In the genomic region with DNA sequence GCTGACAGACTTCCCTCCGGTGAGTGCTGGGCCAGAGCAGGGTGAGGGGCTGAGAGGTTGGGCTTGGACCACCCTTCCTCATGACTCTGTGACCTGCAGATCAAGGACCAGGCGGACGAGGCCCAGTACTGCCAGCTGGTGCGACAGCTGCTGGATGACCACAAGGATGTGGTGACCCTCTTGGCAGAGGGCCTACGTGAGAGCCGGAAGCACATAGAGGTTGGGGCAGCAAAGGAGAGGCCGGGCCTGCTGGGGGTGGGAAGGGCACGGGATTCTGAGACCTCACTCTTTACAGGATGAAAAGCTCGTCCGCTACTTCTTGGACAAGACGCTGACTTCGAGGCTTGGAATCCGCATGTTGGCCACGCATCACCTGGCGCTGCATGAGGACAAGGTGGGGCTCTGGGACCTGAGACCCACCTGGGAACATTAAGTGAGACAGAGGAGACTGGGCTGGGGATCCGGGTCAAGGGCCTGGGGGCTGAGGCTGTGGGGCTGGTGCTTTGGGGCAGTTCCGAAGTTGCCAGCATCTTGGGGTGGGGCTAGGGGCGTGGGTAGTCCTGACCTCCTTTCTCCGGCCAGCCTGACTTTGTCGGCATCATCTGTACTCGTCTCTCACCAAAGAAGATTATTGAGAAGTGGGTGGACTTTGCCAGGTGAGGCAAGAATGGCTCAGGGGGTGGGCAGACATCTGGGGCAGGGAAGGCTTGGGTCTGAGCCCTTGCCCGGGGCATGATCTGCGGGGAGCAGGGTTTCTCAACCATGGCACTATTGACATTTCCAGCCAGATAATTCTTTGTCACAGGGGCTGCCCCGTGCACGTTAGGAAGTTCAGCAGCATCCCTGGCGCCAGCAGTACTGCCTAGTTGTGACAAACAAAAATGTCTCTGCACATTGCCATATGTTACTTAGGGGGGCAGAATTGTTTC, we compare ENCODE assay signal across 2 cellular contexts.
TF ChIP-seq lines count a peak whose summit lies in the region.

No MANE protein-coding gene starts in this region.

TF ChIP-seq in WTC11, 78 proteins besides CTCF, POLR2A, EP300 and RAD21 (continued from another document and continues in another):
- TF ChIP-seq ZNF138 (CRISPR knock-in tag; conservative IDR thresholded peaks at IDR 0.05), result no peak
- TF ChIP-seq ATF2 (CRISPR knock-in tag; IDR thresholded peaks at IDR 0.05; ENCODE audit: borderline replicate concordance, low read depth), result no peak
- TF ChIP-seq PRDM15 (CRISPR knock-in tag; IDR thresholded peaks at IDR 0.05), result no peak
- no peak for TF ChIP-seq NFE2L1 (CRISPR knock-in tag; IDR thresholded peaks at IDR 0.05)
- no peak for TF ChIP-seq FOXJ3 (CRISPR knock-in tag; IDR thresholded peaks at IDR 0.05; ENCODE audit: borderline replicate concordance)
- no peak for TF ChIP-seq HMGA2 (CRISPR knock-in tag; IDR thresholded peaks at IDR 0.05)
- TF ChIP-seq, protein P1, sequence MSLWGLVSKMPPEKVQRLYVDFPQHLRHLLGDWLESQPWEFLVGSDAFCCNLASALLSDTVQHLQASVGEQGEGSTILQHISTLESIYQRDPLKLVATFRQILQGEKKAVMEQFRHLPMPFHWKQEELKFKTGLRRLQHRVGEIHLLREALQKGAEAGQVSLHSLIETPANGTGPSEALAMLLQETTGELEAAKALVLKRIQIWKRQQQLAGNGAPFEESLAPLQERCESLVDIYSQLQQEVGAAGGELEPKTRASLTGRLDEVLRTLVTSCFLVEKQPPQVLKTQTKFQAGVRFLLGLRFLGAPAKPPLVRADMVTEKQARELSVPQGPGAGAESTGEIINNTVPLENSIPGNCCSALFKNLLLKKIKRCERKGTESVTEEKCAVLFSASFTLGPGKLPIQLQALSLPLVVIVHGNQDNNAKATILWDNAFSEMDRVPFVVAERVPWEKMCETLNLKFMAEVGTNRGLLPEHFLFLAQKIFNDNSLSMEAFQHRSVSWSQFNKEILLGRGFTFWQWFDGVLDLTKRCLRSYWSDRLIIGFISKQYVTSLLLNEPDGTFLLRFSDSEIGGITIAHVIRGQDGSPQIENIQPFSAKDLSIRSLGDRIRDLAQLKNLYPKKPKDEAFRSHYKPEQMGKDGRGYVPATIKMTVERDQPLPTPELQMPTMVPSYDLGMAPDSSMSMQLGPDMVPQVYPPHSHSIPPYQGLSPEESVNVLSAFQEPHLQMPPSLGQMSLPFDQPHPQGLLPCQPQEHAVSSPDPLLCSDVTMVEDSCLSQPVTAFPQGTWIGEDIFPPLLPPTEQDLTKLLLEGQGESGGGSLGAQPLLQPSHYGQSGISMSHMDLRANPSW (CRISPR knock-in tag; conservative IDR thresholded peaks at IDR 0.05; ENCODE audit: low read depth), result no peak
- TF ChIP-seq, protein P2, sequence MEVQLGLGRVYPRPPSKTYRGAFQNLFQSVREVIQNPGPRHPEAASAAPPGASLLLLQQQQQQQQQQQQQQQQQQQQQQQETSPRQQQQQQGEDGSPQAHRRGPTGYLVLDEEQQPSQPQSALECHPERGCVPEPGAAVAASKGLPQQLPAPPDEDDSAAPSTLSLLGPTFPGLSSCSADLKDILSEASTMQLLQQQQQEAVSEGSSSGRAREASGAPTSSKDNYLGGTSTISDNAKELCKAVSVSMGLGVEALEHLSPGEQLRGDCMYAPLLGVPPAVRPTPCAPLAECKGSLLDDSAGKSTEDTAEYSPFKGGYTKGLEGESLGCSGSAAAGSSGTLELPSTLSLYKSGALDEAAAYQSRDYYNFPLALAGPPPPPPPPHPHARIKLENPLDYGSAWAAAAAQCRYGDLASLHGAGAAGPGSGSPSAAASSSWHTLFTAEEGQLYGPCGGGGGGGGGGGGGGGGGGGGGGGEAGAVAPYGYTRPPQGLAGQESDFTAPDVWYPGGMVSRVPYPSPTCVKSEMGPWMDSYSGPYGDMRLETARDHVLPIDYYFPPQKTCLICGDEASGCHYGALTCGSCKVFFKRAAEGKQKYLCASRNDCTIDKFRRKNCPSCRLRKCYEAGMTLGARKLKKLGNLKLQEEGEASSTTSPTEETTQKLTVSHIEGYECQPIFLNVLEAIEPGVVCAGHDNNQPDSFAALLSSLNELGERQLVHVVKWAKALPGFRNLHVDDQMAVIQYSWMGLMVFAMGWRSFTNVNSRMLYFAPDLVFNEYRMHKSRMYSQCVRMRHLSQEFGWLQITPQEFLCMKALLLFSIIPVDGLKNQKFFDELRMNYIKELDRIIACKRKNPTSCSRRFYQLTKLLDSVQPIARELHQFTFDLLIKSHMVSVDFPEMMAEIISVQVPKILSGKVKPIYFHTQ (CRISPR knock-in tag; IDR thresholded peaks at IDR 0.05), result no peak
- no peak for TF ChIP-seq FOXK1 (CRISPR knock-in tag; IDR thresholded peaks at IDR 0.05)
- no peak for TF ChIP-seq NR2C2 (CRISPR knock-in tag; IDR thresholded peaks at IDR 0.05)
- no peak for TF ChIP-seq TEAD4 (CRISPR knock-in tag; IDR thresholded peaks at IDR 0.05)
- TF ChIP-seq SMAD4 (CRISPR knock-in tag; IDR thresholded peaks at IDR 0.05), result no peak
- no peak for TF ChIP-seq TP53 (CRISPR knock-in tag; IDR thresholded peaks at IDR 0.05)
- no peak for TF ChIP-seq CBFB (CRISPR knock-in tag; IDR thresholded peaks at IDR 0.05; ENCODE audit: low read depth)
- no peak for TF ChIP-seq ZNF232 (CRISPR knock-in tag; IDR thresholded peaks at IDR 0.05)
- TF ChIP-seq ZBTB21 (CRISPR knock-in tag; IDR thresholded peaks at IDR 0.05; ENCODE audit: borderline replicate concordance), result no peak

TF ChIP-seq in liver, 16 proteins besides CTCF, POLR2A, EP300 and RAD21 (continued from another document):
- TF ChIP-seq ATF3 (IDR thresholded peaks at IDR 0.05), result no peak
- no peak for TF ChIP-seq ZBTB33 (IDR thresholded peaks at IDR 0.05)
- TF ChIP-seq FOXA1 (IDR thresholded peaks at IDR 0.05), result peak; percentile 25
- peak in 1 of 2 donors; percentile 27 for TF ChIP-seq JUND (IDR thresholded peaks at IDR 0.05)
- TF ChIP-seq FOXA2 (IDR thresholded peaks at IDR 0.05), result peak; percentile 64
- no peak for TF ChIP-seq NR2F2 (IDR thresholded peaks at IDR 0.05)
- TF ChIP-seq RXRA (IDR thresholded peaks at IDR 0.05), result peak; percentile 38 to 74
- peak in 1 of 2 donors; percentile 35 for TF ChIP-seq EGR1 (IDR thresholded peaks at IDR 0.05; ENCODE audit: low read depth in 2 of 2)
- no peak for TF ChIP-seq YY1 (IDR thresholded peaks at IDR 0.05)
- no peak for TF ChIP-seq HNF4G (IDR thresholded peaks at IDR 0.05)
- TF ChIP-seq, protein P3, sequence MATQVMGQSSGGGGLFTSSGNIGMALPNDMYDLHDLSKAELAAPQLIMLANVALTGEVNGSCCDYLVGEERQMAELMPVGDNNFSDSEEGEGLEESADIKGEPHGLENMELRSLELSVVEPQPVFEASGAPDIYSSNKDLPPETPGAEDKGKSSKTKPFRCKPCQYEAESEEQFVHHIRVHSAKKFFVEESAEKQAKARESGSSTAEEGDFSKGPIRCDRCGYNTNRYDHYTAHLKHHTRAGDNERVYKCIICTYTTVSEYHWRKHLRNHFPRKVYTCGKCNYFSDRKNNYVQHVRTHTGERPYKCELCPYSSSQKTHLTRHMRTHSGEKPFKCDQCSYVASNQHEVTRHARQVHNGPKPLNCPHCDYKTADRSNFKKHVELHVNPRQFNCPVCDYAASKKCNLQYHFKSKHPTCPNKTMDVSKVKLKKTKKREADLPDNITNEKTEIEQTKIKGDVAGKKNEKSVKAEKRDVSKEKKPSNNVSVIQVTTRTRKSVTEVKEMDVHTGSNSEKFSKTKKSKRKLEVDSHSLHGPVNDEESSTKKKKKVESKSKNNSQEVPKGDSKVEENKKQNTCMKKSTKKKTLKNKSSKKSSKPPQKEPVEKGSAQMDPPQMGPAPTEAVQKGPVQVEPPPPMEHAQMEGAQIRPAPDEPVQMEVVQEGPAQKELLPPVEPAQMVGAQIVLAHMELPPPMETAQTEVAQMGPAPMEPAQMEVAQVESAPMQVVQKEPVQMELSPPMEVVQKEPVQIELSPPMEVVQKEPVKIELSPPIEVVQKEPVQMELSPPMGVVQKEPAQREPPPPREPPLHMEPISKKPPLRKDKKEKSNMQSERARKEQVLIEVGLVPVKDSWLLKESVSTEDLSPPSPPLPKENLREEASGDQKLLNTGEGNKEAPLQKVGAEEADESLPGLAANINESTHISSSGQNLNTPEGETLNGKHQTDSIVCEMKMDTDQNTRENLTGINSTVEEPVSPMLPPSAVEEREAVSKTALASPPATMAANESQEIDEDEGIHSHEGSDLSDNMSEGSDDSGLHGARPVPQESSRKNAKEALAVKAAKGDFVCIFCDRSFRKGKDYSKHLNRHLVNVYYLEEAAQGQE (IDR thresholded peaks at IDR 0.05), result no peak
- TF ChIP-seq GABPA (IDR thresholded peaks at IDR 0.05 in 1 of 2, conservative IDR thresholded peaks at IDR 0.05 in 1 of 2), result no peak
- TF ChIP-seq SP1 (IDR thresholded peaks at IDR 0.05), result peak; percentile 51
- peak; percentile 31 to 50 for TF ChIP-seq HNF4A (conservative IDR thresholded peaks at IDR 0.05)
- TF ChIP-seq, protein P4, sequence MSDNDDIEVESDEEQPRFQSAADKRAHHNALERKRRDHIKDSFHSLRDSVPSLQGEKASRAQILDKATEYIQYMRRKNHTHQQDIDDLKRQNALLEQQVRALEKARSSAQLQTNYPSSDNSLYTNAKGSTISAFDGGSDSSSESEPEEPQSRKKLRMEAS (IDR thresholded peaks at IDR 0.05), result no peak
